15 cellular contexts compared by ENCODE assay signal in the genomic region with DNA sequence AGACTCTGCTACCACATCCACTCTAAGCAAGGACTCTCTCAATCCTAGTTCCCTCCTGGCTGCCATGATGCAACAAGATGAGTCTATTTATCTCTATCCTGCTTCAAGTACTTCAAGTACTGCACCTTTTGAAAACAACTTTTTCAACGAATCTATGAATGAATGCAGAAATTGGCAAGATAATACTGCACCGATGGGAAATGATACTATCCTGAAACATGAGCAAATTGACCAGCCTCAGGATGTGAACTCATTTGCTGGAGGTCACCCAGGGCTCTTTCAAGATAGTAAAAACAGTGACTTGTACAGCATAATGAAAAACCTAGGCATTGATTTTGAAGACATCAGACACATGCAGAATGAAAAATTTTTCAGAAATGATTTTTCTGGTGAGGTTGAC. TPM values are rescaled to one million over a fixed set of nuclear protein-coding genes. Genes with fewer than 3 reads are reported as not detected.
DNase-seq lines count a peak whose midpoint lies in the region; ATAC-seq and TF ChIP-seq lines count a peak whose summit lies in the region.
"Had no signal": no experiment of that assay in that cellular context is flagged by ENCODE, and none has a peak within 500 bp of the region (broad histone marks: within the 10 kb centered on the region; RNA-seq: fewer than 3 reads in every experiment).

No MANE protein-coding gene starts in this region.

- H3K9me1 ChIP-seq in IMR-90 (ENCODE audit: insufficient read depth, low read length) = no peaks in the 10 kb centered on the region

- dilution Hi-C loops in IMR-90 (cut with HindIII; ENCODE audit: low sequenced_read_pairs, unreplicated experiment) = no loop called here

- H3K4me2 ChIP-seq in IMR-90 (ENCODE audit: low read depth, low read length) (no peak overlapping the region), PC-3 (ENCODE audit: low read length) (no peak overlapping the region)
- H3K4me2 ChIP-seq: SK-N-SH had no signal

- DNase-seq in IMR-90 = no peak
- no peak for DNase-seq in PC-3
- no peak for DNase-seq in heart left ventricle
- no peak for DNase-seq in omental fat pad (ENCODE audit: low spot score)
- DNase-seq in uterus = no peak
- DNase-seq in testis = no peak
- DNase-seq: CD8-positive, alpha-beta T cell; HFFc6; NCI-H146; NCI-H345; NCI-H69; NK-92 treated with Interleukin-12 subunit alpha and Interleukin-12 subunit beta, amount 100 ng/mL, for 24 hours; OCI-M1; SK-N-SH had no signal

- no peak overlapping the region for H3K4ac ChIP-seq in IMR-90 (ENCODE audit: low read depth, low read length)

- H3K18ac ChIP-seq in IMR-90 (ENCODE audit: low read depth, low read length) = no peak overlapping the region

- no peak overlapping the region for H4K8ac ChIP-seq in IMR-90 (ENCODE audit: low read depth in 2 of 2, low read length in 2 of 2)

- no peak overlapping the region for H3K14ac ChIP-seq in IMR-90 (replicated peaks; ENCODE audit: low read depth, low read length)

- H3K27me3 ChIP-seq in IMR-90 (ENCODE audit: control insufficient read depth, insufficient read depth, low read length) (no peaks in the 10 kb centered on the region), PC-3 (ENCODE audit: low read length) (no peaks in the 10 kb centered on the region), heart left ventricle (no peaks in the 10 kb centered on the region), uterus (no peaks in the 10 kb centered on the region), testis (no peaks in the 10 kb centered on the region)

- in situ Hi-C loops in IMR-90 (cut with MboI; ENCODE audit: low sequenced_read_pairs) = no loop called here

- H3K9ac ChIP-seq in IMR-90 (ENCODE audit: low read depth, low read length) (no peak overlapping the region), PC-3 (ENCODE audit: low read length) (no peak overlapping the region)
- H3K9ac ChIP-seq: SK-N-SH had no signal

- CTCF ChIA-PET in IMR-90 (lab: Yijun Ruan, JAX) (no interaction called here), PC-3 (lab: Charles Lee) (no interaction called here)

- no peaks in the 10 kb centered on the region for H3F3A ChIP-seq in PC-3 (ENCODE audit: low read length, unreplicated experiment)

- peaks cover 37% of the 10 kb centered on the region for H3K79me2 ChIP-seq in PC-3 (ENCODE audit: low read length)

- TF ChIP-seq CTCF in IMR-90 (conservative IDR thresholded peaks at IDR 0.05; ENCODE audit: low read depth, low read length) (no peak), PC-3 (conservative IDR thresholded peaks at IDR 0.05; ENCODE audit: low read depth, low read length) (no peak), heart left ventricle (IDR thresholded peaks at IDR 0.05) (no peak), omental fat pad (IDR thresholded peaks at IDR 0.05) (no peak), uterus (IDR thresholded peaks at IDR 0.05) (no peak), testis (IDR thresholded peaks at IDR 0.05) (no peak)

- BruUV-seq in IMR-90 (replicated peaks; lab: Mats Ljungman, UMichigan) (TSS peak; percentile 73), PC-3 (replicated peaks; lab: Mats Ljungman, UMichigan) (no TSS peak)

- H2BK15ac ChIP-seq in IMR-90 (ENCODE audit: low read depth, low read length) = no peak overlapping the region

- H3K27ac ChIP-seq in IMR-90 (ENCODE audit: insufficient read depth, low read length) (no peak overlapping the region), PC-3 (ENCODE audit: low read length) (no peak overlapping the region), heart left ventricle (peak overlapping the region in 2 of 12 donors; percentile 17 to 38), uterus (no peak overlapping the region), testis (no peak overlapping the region)

- no peak for TF ChIP-seq RAD21 in IMR-90 (IDR thresholded peaks at IDR 0.05; ENCODE audit: low read length)

- H2BK20ac ChIP-seq in IMR-90 (ENCODE audit: low read depth, low read length) = no peak overlapping the region

- no peak overlapping the region for H2BK5ac ChIP-seq in IMR-90 (ENCODE audit: low read depth, low read length, poor library complexity, severe bottlenecking)

- H3K56ac ChIP-seq in IMR-90 (ENCODE audit: extremely low read depth, insufficient read depth, low read length) = no peak overlapping the region

- H3K36me3 ChIP-seq in IMR-90 (ENCODE audit: control insufficient read depth, insufficient read depth, low read length) = peaks cover 12% of the 10 kb centered on the region
- H3K36me3 ChIP-seq in PC-3 (ENCODE audit: low read depth, low read length) = peaks cover 52% of the 10 kb centered on the region
- H3K36me3 ChIP-seq in heart left ventricle = peaks cover 0 to 87% (median 81%) of the 10 kb centered on the region in 9 donors
- H3K36me3 ChIP-seq in uterus = no peaks in the 10 kb centered on the region
- peaks cover 4% of the 10 kb centered on the region for H3K36me3 ChIP-seq in testis (ENCODE audit: low read depth, missing control alignments)

- H3K9me3 ChIP-seq in IMR-90 (ENCODE audit: control insufficient read depth, insufficient read depth, low read length) (no peaks in the 10 kb centered on the region), PC-3 (ENCODE audit: low read length) (no peaks in the 10 kb centered on the region), heart left ventricle (no peaks in the 10 kb centered on the region), uterus (no peaks in the 10 kb centered on the region), testis (no peaks in the 10 kb centered on the region)
- H3K9me3 ChIP-seq: SK-N-SH had no signal

- H3K79me1 ChIP-seq in IMR-90 (ENCODE audit: low read depth in 1 of 2, low read length in 2 of 2) = peaks cover 16 to 20% of the 10 kb centered on the region in 2 experiments

- no peak for ATAC-seq in IMR-90 (ENCODE audit: low read depth)
- peak; percentile 29; the same call in 1 of the 2 replicates for ATAC-seq in PC-3
- peak in 3 of 4 donors; percentile 53 to 71 (median 53) for ATAC-seq in heart left ventricle
- ATAC-seq in omental fat pad (ENCODE audit: low FRiP score) = peak; percentile 46
- ATAC-seq in GM21381 (IDR thresholded peaks at IDR 0.05; ENCODE audit: unreplicated experiment) = no peak
- ATAC-seq: CD8-positive, alpha-beta T cell had no signal

- POLR2A ChIA-PET in IMR-90 (lab: Charles Lee; ENCODE audit: unreplicated experiment) (no interaction called here), PC-3 (lab: Charles Lee; ENCODE audit: unreplicated experiment) (no interaction called here)

- no peak overlapping the region for H4K5ac ChIP-seq in IMR-90 (ENCODE audit: low read depth, low read length)

- H4K91ac ChIP-seq in IMR-90 (ENCODE audit: insufficient read depth, low read depth, low read length) = no peak overlapping the region

- no peak overlapping the region for H2AK9ac ChIP-seq in IMR-90 (replicated peaks; ENCODE audit: low read depth, low read length, poor library complexity)

- H2BK120ac ChIP-seq in IMR-90 (ENCODE audit: low read depth, low read length) = no peak overlapping the region

- no peak for TF ChIP-seq POLR2A in IMR-90 (IDR thresholded peaks at IDR 0.05; ENCODE audit: low read depth, low read length)
- TF ChIP-seq POLR2A in heart left ventricle (IDR thresholded peaks at IDR 0.05) = no peak
- no peak for TF ChIP-seq POLR2A in uterus (IDR thresholded peaks at IDR 0.05)
- TF ChIP-seq POLR2A in testis (IDR thresholded peaks at IDR 0.05) = no peak

- intact Hi-C loops in IMR-90 (cut with micrococcal nuclease) (no loop called here), PC-3 (cut with micrococcal nuclease) (no loop called here), heart left ventricle (cut with DNase I) (no loop called here), uterus (cut with DNase I; ENCODE audit: low total_unique reads) (no loop called here), testis (cut with DNase I; ENCODE audit: low total_unique reads) (no loop called here)

- peaks cover 2% of the 10 kb centered on the region; the same call in 1 of the 2 replicates for H3K4me1 ChIP-seq in IMR-90 (ENCODE audit: control insufficient read depth, insufficient read depth, low read length)
- H3K4me1 ChIP-seq in PC-3 (ENCODE audit: insufficient read depth, low read length) = no peaks in the 10 kb centered on the region
- peaks cover 0 to 52% (median 29%) of the 10 kb centered on the region in 12 donors for H3K4me1 ChIP-seq in heart left ventricle
- no peaks in the 10 kb centered on the region for H3K4me1 ChIP-seq in uterus
- H3K4me1 ChIP-seq in testis = no peaks in the 10 kb centered on the region

- H3K4me3 ChIP-seq in IMR-90 (ENCODE audit: insufficient read depth, low read depth, low read length) = no peak overlapping the region
- H3K4me3 ChIP-seq in PC-3 (ENCODE audit: low read length) = no peak overlapping the region
- no peak overlapping the region for H3K4me3 ChIP-seq in heart left ventricle
- H3K4me3 ChIP-seq in uterus = no peak overlapping the region
- no peak overlapping the region for H3K4me3 ChIP-seq in testis

- H4K20me1 ChIP-seq in IMR-90 (ENCODE audit: insufficient read depth, low read length) (no peaks in the 10 kb centered on the region), PC-3 (ENCODE audit: low read length) (peaks cover 17% of the 10 kb centered on the region; the same call in 1 of the 2 replicates)

- no peak overlapping the region for H2AK5ac ChIP-seq in IMR-90 (ENCODE audit: low read depth, low read length)

- no peak overlapping the region for H2AFZ ChIP-seq in IMR-90 (replicated peaks; ENCODE audit: low read length, poor library complexity)
- no peak overlapping the region for H2AFZ ChIP-seq in PC-3 (ENCODE audit: low read length)

- H3K9me2 ChIP-seq in PC-3 (replicated peaks; ENCODE audit: low read length) = no peaks in the 10 kb centered on the region
- H3K9me2 ChIP-seq: SK-N-SH had no signal

- no CpG with 5 or more reads among the region's 2 CpGs for WGBS in IMR-90 (ENCODE audit: extremely low coverage in 2 of 2, insufficient read length in 1 of 2), 2 experiments
- 13 to 27% (median 20%) methylated on average over 2 of the region's 2 CpGs for WGBS in heart left ventricle, 4 donors
- 47 to 75% methylated on average over 2 of the region's 2 CpGs for WGBS in testis, 2 donors

- H3K23ac ChIP-seq in IMR-90 (ENCODE audit: low read depth, low read length) = no peak overlapping the region

RNA-seq across cellular contexts. Expression of a gene that starts 40.7 kb away (rescaled TPM):
- total RNA-seq in IMR-90 (2012; rRNA removed) (55.2 and 67.2 TPM in 2 replicates), PC-3 (2014; rRNA removed) (62.5 and 72.7 TPM in 2 replicates), heart left ventricle (10 to 100 TPM; 19.5 to 84.6 (median 46.1) TPM), omental fat pad (100 to 1,000 TPM; 129 to 258 (median 149) TPM), uterus (100 to 1,000 TPM in 1 of 4 donors, 10 to 100 TPM in 3; 43.7 to 160 (median 91.5) TPM), testis (10 to 100 TPM; 28.4 to 48.9 TPM)
- polyA plus RNA-seq in IMR-90 (2012; rRNA removed) (6.5 and 6.9 TPM in 2 replicates), heart left ventricle (10 to 100 TPM in 1 of 2 donors, 1 to 10 TPM in 1; 6.0 to 12.7 TPM), testis (ENCODE audit: insufficient read depth, low read depth, low replicate concordance) (12.3 TPM)
- polyA plus RNA-seq in IMR-90 (2012; cell fraction: cytosol; rRNA removed) = 1.9 TPM in 2 replicates
- 2.3 and 12.8 TPM in 2 replicates for polyA plus RNA-seq in IMR-90 (2012; cell fraction: nucleus; rRNA removed; ENCODE audit: low replicate concordance)
- polyA plus RNA-seq: SK-N-SH had no signal

Comparison
In these comparisons a context has a peak if more than half of its experiments do, and no peak if none do; other contexts are left out.
1. ATAC-seq: peak in PC-3 (single experiment), heart left ventricle (3 of 4) and omental fat pad (single experiment); none in IMR-90 (single experiment) and GM21381 (single experiment).